In the genomic region with DNA sequence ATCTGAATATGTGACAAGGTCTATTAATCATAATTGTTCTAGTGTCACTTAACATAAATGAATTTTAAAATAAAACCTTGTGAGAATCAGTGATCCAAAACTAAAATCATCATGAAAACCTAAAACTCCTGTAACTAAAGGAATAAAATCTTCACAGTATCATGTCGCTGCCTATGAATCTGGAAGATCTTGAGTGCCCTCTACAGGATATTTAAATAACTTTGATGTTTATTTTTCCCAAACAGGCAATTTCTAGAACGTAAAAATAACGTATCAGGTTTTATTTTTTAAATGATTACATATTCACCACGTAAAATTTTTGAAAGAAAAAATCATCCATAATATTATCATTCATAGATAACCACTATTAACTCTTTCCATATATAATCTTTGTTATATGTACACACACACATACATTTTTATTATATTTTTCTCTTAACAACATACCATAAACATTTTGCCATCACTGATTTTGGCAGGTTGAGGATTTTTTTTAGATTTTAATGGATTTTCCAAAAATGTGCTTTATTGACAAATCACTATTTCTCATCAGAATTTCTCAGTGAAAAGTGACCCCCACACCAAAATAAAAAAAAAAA, we compare ENCODE assay signal across 7 cellular contexts.
A peak's percentile ranks its signal among the peaks of the same experiment; 100 is the strongest.
DNase-seq lines count a peak whose midpoint lies in the region; TF ChIP-seq lines count a peak whose summit lies in the region.

No MANE protein-coding gene starts in this region.

- peak; percentile 48 for DNase-seq in GM03348 (ENCODE audit: low spot score)
- DNase-seq in HuH-7 (ENCODE audit: low spot score), result peak; percentile 47
- peak; percentile 55 for DNase-seq in SK-MEL-5 (ENCODE audit: low read depth, low spot score)
- DNase-seq in fibroblast of villous mesenchyme (ENCODE audit: low read depth), result peak; percentile 48
- no peak for DNase-seq in tibial nerve (ENCODE audit: low spot score in 2 of 2)
- no peak for DNase-seq in activated CD4-positive, alpha-beta T cell treated with anti-CD3 and anti-CD28 coated beads, Interleukin-2, amount 50 U/mL, for 1 hour
- DNase-seq in ureter (ENCODE audit: low spot score), result no peak

- in situ Hi-C loops in SK-MEL-5 (cut with HindIII; ENCODE audit: low pct_unique_long_range_greater_than_20kb, low sequenced_read_pairs), result no loop called here

- no peaks in the 10 kb centered on the region for H3K27me3 ChIP-seq in tibial nerve

- TF ChIP-seq EP300 in tibial nerve (IDR thresholded peaks at IDR 0.05), result no peak

- no peaks in the 10 kb centered on the region for H3K9me3 ChIP-seq in tibial nerve

- 1 to 3% methylated on average over 4 of the region's 4 CpGs for WGBS in tibial nerve, 2 donors

- no peaks in the 10 kb centered on the region for H3K36me3 ChIP-seq in tibial nerve

- no peaks in the 10 kb centered on the region for H3K4me1 ChIP-seq in tibial nerve

- no peak for TF ChIP-seq POLR2A in tibial nerve (IDR thresholded peaks at IDR 0.05)

- TF ChIP-seq CTCF in fibroblast of villous mesenchyme (IDR thresholded peaks at IDR 0.05; ENCODE audit: insufficient read depth, low read depth, low read length), result peak; percentile 46
- peak; percentile 23 to 58 (median 31) for TF ChIP-seq CTCF in tibial nerve (IDR thresholded peaks at IDR 0.05)

- H3K27ac ChIP-seq in tibial nerve, result no peak overlapping the region

- H3K4me3 ChIP-seq in fibroblast of villous mesenchyme (ENCODE audit: low read depth, low read length), result no peak overlapping the region
- H3K4me3 ChIP-seq in tibial nerve, result no peak overlapping the region

Comparison
In these comparisons a context has a peak if more than half of its experiments do, and no peak if none do; other contexts are left out.
1. DNase-seq: peak in GM03348 (single experiment), HuH-7 (single experiment), SK-MEL-5 (single experiment) and fibroblast of villous mesenchyme (single experiment); none in tibial nerve (0 of 2), activated CD4-positive, alpha-beta T cell treated with anti-CD3 and anti-CD28 coated beads, Interleukin-2, amount 50 U/mL, for 1 hour (single experiment) and ureter (single experiment).